ENCODE assay signal across 9 cellular contexts in the genomic region with DNA sequence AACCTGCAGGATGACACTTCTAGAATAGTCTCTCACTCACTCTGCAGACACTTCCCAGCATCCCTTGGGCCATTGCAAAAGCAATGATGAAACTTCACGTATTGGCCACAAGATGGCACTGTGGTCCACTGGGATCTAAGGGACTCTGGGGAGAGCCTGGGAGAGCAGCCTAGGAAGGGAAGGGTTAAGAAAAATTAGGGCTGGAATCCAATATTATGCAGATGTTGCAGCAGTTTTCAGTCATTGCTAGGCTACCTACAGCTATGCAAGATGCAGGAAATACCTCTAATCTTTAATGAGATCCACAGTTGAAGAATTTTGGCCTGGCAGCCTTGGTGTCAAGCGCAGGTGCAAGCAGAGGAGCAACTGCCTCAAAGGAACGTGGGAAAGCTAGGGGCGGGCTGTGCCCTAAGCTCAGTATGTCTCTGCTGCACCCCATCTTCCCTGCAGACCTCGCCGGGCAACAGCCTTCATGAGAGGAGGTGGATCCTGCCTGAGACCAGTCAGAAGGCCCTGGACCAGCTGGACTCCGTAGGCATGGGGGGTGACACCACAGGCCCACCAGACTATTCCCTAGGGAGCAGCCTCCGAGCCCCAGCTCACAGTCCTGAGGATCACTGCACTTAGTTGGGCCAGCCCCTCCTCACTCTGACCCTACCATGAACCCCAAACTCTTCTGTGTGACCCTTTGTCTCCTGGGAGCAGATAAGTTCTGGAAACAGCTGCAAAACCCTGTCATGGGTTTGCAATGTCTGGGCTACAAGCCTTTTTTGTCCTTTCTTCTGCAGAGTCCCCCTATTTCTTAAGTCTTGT.
DNase-seq lines count a peak whose midpoint lies in the region; ATAC-seq and TF ChIP-seq lines count a peak whose summit lies in the region.
"Had no signal": no experiment of that assay in that cellular context is flagged by ENCODE, and none has a peak within 500 bp of the region (broad histone marks: within the 10 kb centered on the region; RNA-seq: fewer than 3 reads in every experiment).

No MANE protein-coding gene starts in this region.

- CTCF ChIA-PET in AG04450 (lab: Charles Lee) (interaction anchor here (0.6 to 4.7 kb wide), 34 partner anchors 11 to 426 kb away, joined by 3 to 24 read pairs (median 4); no protein-coding TSS in a partner anchor), WTC11 (lab: Charles Lee) (interaction anchor here (0.6 to 4.5 kb wide), 22 partner anchors 10 to 1866 kb away, joined by 3 to 33 read pairs (median 4); no protein-coding TSS in a partner anchor)

- no peak overlapping the region for H3K9ac ChIP-seq in neural cell (ENCODE audit: low read length)

- no peak overlapping the region for H3K4me3 Mint-ChIP-seq in WTC11
- H3K4me3 Mint-ChIP-seq: IgD-negative memory B cell had no signal

- no peaks in the 10 kb centered on the region for H3K36me3 Mint-ChIP-seq in WTC11

- ATAC-seq in HG02678 (IDR thresholded peaks at IDR 0.05; ENCODE audit: unreplicated experiment): peak; percentile 78
- peak; percentile 90 for ATAC-seq in WTC11

- H3K4me3 ChIP-seq in AG04450 (ENCODE audit: low read depth, low read length) (no peak overlapping the region), GM12875 (ENCODE audit: low read depth, low read length) (no peak overlapping the region), neural cell (ENCODE audit: low read length) (no peak overlapping the region), ovary (no peak overlapping the region)

- DNase-seq in AG04450 (ENCODE audit: low read depth, low spot score) (peak; percentile 33), NCI-H1105 (lab: John Stamatoyannopoulos, UW) (peak; percentile 41), WTC11 (ENCODE audit: low spot score) (peak; percentile 57), erythroblast (lab: John Stamatoyannopoulos, UW) (peak; percentile 59 to 77), ovary (no peak)

- no peak for TF ChIP-seq POLR2A in erythroblast (IDR thresholded peaks at IDR 0.05; ENCODE audit: low read length)
- TF ChIP-seq POLR2A in ovary (IDR thresholded peaks at IDR 0.05): no peak

- H3F3A ChIP-seq in neural cell (ENCODE audit: insufficient read depth, low read length, poor library complexity, severe bottlenecking): no peaks in the 10 kb centered on the region

- no peak for TF ChIP-seq RAD21 in neural cell (conservative IDR thresholded peaks at IDR 0.05)

- H3K4me2 ChIP-seq in neural cell (ENCODE audit: low read length): no peak overlapping the region

- no peaks in the 10 kb centered on the region for H3K27me3 ChIP-seq in AG04450 (ENCODE audit: control insufficient read depth, insufficient read depth, low read length)
- no peaks in the 10 kb centered on the region for H3K27me3 ChIP-seq in neural cell (ENCODE audit: insufficient read depth, low read depth, low read length)
- H3K27me3 ChIP-seq in ovary: no peaks in the 10 kb centered on the region

- no peaks in the 10 kb centered on the region for H3K79me2 ChIP-seq in neural cell (replicated peaks; ENCODE audit: insufficient read depth, low read length)

- H3K27ac ChIP-seq in AG04450 (ENCODE audit: low read depth, low read length) (no peak overlapping the region), neural cell (ENCODE audit: low read length) (no peak overlapping the region), ovary (no peak overlapping the region)

- H3K9me3 ChIP-seq in AG04450 (ENCODE audit: control insufficient read depth, insufficient read depth, low read length): no peaks in the 10 kb centered on the region; the same call in 1 of the 2 replicates
- H3K9me3 ChIP-seq in neural cell (ENCODE audit: low read length): no peaks in the 10 kb centered on the region
- no peaks in the 10 kb centered on the region for H3K9me3 ChIP-seq in ovary

- H3K4me1 Mint-ChIP-seq in WTC11: peaks cover 14% of the 10 kb centered on the region

- TF ChIP-seq CTCF in AG04450 (IDR thresholded peaks at IDR 0.05; ENCODE audit: low read depth, low read length): peak; percentile 81
- peak; percentile 67; the same call in 1 of the 2 replicates for TF ChIP-seq CTCF in GM12875 (IDR thresholded peaks at IDR 0.05; ENCODE audit: borderline replicate concordance, insufficient read depth, low read depth, low read length)
- peak; percentile 66 for TF ChIP-seq CTCF in WTC11 (IDR thresholded peaks at IDR 0.05)
- peak; percentile 54 for TF ChIP-seq CTCF in neural cell (IDR thresholded peaks at IDR 0.05; ENCODE audit: poor library complexity, severe bottlenecking)
- no peak for TF ChIP-seq CTCF in ovary (IDR thresholded peaks at IDR 0.05)

- H3K36me3 ChIP-seq in neural cell (ENCODE audit: insufficient read depth, low read length) (no peaks in the 10 kb centered on the region), ovary (no peaks in the 10 kb centered on the region)

- H3K4me1 ChIP-seq in ovary (ENCODE audit: insufficient read depth): no peaks in the 10 kb centered on the region

- TF ChIP-seq EP300 in neural cell (conservative IDR thresholded peaks at IDR 0.05; ENCODE audit: poor library complexity, severe bottlenecking) (no peak), ovary (IDR thresholded peaks at IDR 0.05) (no peak)

- no peak overlapping the region for H3K27ac Mint-ChIP-seq in WTC11
- H3K27ac Mint-ChIP-seq: IgD-negative memory B cell had no signal

- H3K9me3 Mint-ChIP-seq in WTC11: no peaks in the 10 kb centered on the region
- H3K9me3 Mint-ChIP-seq: IgD-negative memory B cell had no signal

- no peaks in the 10 kb centered on the region for H3K9me2 ChIP-seq in neural cell (ENCODE audit: insufficient read depth, low read length)

- no peak overlapping the region for H2AFZ ChIP-seq in neural cell (ENCODE audit: low read depth, low read length)

- H3K27me3 Mint-ChIP-seq in WTC11 (ENCODE audit: low read depth): peaks cover 7% of the 10 kb centered on the region

- POLR2A ChIA-PET in AG04450 (lab: Yijun Ruan, JAX): no interaction called here
- POLR2A ChIA-PET in WTC11 (lab: Charles Lee): no interaction called here

- WGBS in ovary, 3 donors: 40 to 45% (median 43%) methylated on average over 8 of the region's 8 CpGs

- intact Hi-C loops in ovary (cut with DNase I): no loop called here

- H4K20me1 ChIP-seq in neural cell (ENCODE audit: insufficient read depth): no peaks in the 10 kb centered on the region

TF ChIP-seq in WTC11, 78 proteins besides CTCF, POLR2A, EP300 and RAD21 (continues in another document):
- TF ChIP-seq, protein P1, sequence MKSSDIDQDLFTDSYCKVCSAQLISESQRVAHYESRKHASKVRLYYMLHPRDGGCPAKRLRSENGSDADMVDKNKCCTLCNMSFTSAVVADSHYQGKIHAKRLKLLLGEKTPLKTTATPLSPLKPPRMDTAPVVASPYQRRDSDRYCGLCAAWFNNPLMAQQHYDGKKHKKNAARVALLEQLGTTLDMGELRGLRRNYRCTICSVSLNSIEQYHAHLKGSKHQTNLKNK (CRISPR knock-in tag; IDR thresholded peaks at IDR 0.05): no peak
- TF ChIP-seq, protein P2, sequence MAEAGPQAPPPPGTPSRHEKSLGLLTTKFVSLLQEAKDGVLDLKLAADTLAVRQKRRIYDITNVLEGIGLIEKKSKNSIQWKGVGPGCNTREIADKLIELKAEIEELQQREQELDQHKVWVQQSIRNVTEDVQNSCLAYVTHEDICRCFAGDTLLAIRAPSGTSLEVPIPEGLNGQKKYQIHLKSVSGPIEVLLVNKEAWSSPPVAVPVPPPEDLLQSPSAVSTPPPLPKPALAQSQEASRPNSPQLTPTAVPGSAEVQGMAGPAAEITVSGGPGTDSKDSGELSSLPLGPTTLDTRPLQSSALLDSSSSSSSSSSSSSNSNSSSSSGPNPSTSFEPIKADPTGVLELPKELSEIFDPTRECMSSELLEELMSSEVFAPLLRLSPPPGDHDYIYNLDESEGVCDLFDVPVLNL (CRISPR knock-in tag; IDR thresholded peaks at IDR 0.05; ENCODE audit: borderline replicate concordance, low read depth): no peak
- TF ChIP-seq NFYB (CRISPR knock-in tag; conservative IDR thresholded peaks at IDR 0.05; ENCODE audit: low read depth): no peak
- TF ChIP-seq NFATC4 (CRISPR knock-in tag; IDR thresholded peaks at IDR 0.05): no peak

TF ChIP-seq in neural cell, 6 proteins besides CTCF, POLR2A, EP300 and RAD21:
- no peak for TF ChIP-seq TAF1 (IDR thresholded peaks at IDR 0.05; ENCODE audit: low read depth)

Comparison
In these comparisons a context has a peak if more than half of its experiments do, and no peak if none do; other contexts are left out.
1. DNase-seq: peak in AG04450 (single experiment), NCI-H1105 (single experiment), WTC11 (single experiment) and erythroblast (2 of 2); none in ovary (0 of 5).
2. CTCF ChIP-seq: peak in AG04450 (single experiment), GM12875 (single experiment), WTC11 (single experiment) and neural cell (single experiment); none in ovary (0 of 3).